In the genomic region with DNA sequence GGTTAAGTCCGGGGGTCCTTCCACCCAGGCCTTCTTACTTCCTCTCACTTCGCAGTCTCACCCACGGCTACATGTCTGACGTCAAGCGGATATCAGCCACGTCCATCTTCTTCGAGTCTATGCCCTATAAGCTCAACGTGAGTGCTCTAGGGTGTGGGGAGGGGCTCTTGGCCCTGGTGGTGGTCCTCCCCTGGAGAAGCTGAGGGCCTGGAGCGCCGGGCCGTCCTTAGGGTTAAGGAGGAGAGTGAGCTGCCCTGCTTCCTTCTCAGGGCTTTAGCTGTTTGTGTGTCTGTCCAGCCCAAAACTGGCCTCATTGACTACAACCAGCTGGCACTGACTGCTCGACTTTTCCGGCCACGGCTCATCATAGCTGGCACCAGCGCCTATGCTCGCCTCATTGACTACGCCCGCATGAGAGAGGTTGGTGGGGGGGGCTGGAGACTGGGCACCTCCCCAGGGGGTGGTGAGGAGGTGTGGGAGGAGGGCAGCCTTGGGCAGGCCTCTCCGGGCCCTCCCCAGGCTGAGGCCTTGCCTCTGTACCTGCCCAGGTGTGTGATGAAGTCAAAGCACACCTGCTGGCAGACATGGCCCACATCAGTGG, we compare ENCODE assay signal across 16 cellular contexts. TPM values are rescaled to one million over a fixed set of nuclear protein-coding genes. Genes with fewer than 3 reads are reported as not detected.
DNase-seq lines count a peak whose midpoint lies in the region; ATAC-seq and TF ChIP-seq lines count a peak whose summit lies in the region.
"Had no signal": no experiment of that assay in that cellular context is flagged by ENCODE, and none has a peak within 500 bp of the region (broad histone marks: within the 10 kb centered on the region; RNA-seq: fewer than 3 reads in every experiment).

No MANE protein-coding gene starts in this region.

- peaks cover 33% of the 10 kb centered on the region for H3K27me3 Mint-ChIP-seq in brain
- H3K27me3 Mint-ChIP-seq in T-helper 2 cell treated with Interferon-gamma antibody and Interleukin-4, amounts not matched to agents 5 μg/mL and 100 μg/mL, for 36 hours (ENCODE audit: low read depth) = peaks cover 13% of the 10 kb centered on the region

- TF ChIP-seq CTCF in DOHH2 (IDR thresholded peaks at IDR 0.05; ENCODE audit: low read depth, low read length, poor library complexity, severe bottlenecking) (no peak), brain (conservative IDR thresholded peaks at IDR 0.05) (no peak), osteoblast (IDR thresholded peaks at IDR 0.05; ENCODE audit: extremely low read depth, low read depth, low read length) (no peak)

- H3K27me3 ChIP-seq in DOHH2 (ENCODE audit: control insufficient read depth, low read length) = no peaks in the 10 kb centered on the region
- H3K27me3 ChIP-seq in MG63 = no peaks in the 10 kb centered on the region
- peaks cover 3% of the 10 kb centered on the region for H3K27me3 ChIP-seq in osteoblast (ENCODE audit: insufficient read depth, low read length)
- peaks cover 6 to 21% of the 10 kb centered on the region in 2 experiments for H3K27me3 ChIP-seq in mesenchymal stem cell (ENCODE audit: control insufficient read depth in 1 of 2, insufficient read depth in 1 of 2, low read length in 2 of 2)

- H3K27ac Mint-ChIP-seq in brain = peak overlapping the region in 3 of 5 experiments; percentile 7 to 99 (median 28)
- no peak overlapping the region for H3K27ac Mint-ChIP-seq in T-helper 2 cell treated with Interferon-gamma antibody and Interleukin-4, amounts not matched to agents 5 μg/mL and 100 μg/mL, for 36 hours
- H3K27ac Mint-ChIP-seq: activated naive CD8-positive, alpha-beta T cell treated with anti-CD3 and anti-CD28 coated beads, Interleukin-2, amount 10 ng/mL, durations not matched to agents 7 days and 5 days; CD8-positive, alpha-beta T cell; endodermal cell had no signal

- H4K8ac ChIP-seq in mesenchymal stem cell (ENCODE audit: low read length) = no peak overlapping the region

- H3K36me3 ChIP-seq in DOHH2 (ENCODE audit: control insufficient read depth, low read length) (peaks cover 65% of the 10 kb centered on the region), MG63 (peaks cover 46% of the 10 kb centered on the region), osteoblast (ENCODE audit: insufficient read depth, low read length) (peaks cover 37% of the 10 kb centered on the region), mesenchymal stem cell (ENCODE audit: control insufficient read depth in 1 of 2, insufficient read depth in 2 of 2, low read depth in 1 of 2, low read length in 2 of 2) (peaks cover 42 to 54% of the 10 kb centered on the region in 2 experiments)

- H3K9me3 Mint-ChIP-seq in brain = peaks cover 0 to 3% (median 0%) of the 10 kb centered on the region in 5 experiments
- H3K9me3 Mint-ChIP-seq in T-helper 2 cell treated with Interferon-gamma antibody and Interleukin-4, amounts not matched to agents 5 μg/mL and 100 μg/mL, for 36 hours = no peaks in the 10 kb centered on the region
- H3K9me3 Mint-ChIP-seq: activated naive CD8-positive, alpha-beta T cell treated with anti-CD3 and anti-CD28 coated beads, Interleukin-2, amount 10 ng/mL, durations not matched to agents 7 days and 5 days; CD8-positive, alpha-beta T cell; endodermal cell had no signal

- WGBS in mesenchymal stem cell = 96% methylated on average over 19 of the region's 19 CpGs

- peaks cover 41% of the 10 kb centered on the region for H3K79me2 ChIP-seq in DOHH2 (ENCODE audit: control insufficient read depth, low read length)
- peaks cover 38% of the 10 kb centered on the region for H3K79me2 ChIP-seq in osteoblast (ENCODE audit: insufficient read depth, low read length)

- no peak overlapping the region for H4K91ac ChIP-seq in mesenchymal stem cell (ENCODE audit: low read length)

- peaks cover 41% of the 10 kb centered on the region for H3F3A ChIP-seq in DOHH2 (ENCODE audit: control insufficient read depth, insufficient read depth)

- H3K4ac ChIP-seq in mesenchymal stem cell (ENCODE audit: low read depth in 1 of 2, low read length in 2 of 2) = no peak overlapping the region

- H2BK120ac ChIP-seq in mesenchymal stem cell (ENCODE audit: low read depth, low read length) = no peak overlapping the region

- no peak overlapping the region for H2AK5ac ChIP-seq in mesenchymal stem cell (ENCODE audit: low read length, severe bottlenecking)

- no peak overlapping the region for H2BK15ac ChIP-seq in mesenchymal stem cell (ENCODE audit: low read depth, poor library complexity, severe bottlenecking)

- H3K9me3 ChIP-seq in DOHH2 (ENCODE audit: control insufficient read depth, insufficient read depth, low read length) (no peaks in the 10 kb centered on the region), MG63 (no peaks in the 10 kb centered on the region), osteoblast (ENCODE audit: low read depth, low read length) (no peaks in the 10 kb centered on the region), mesenchymal stem cell (ENCODE audit: control insufficient read depth, low read length) (no peaks in the 10 kb centered on the region)
- H3K9me3 ChIP-seq: gastrocnemius medialis, psoas muscle had no signal

- H2BK12ac ChIP-seq in mesenchymal stem cell (ENCODE audit: low read length in 2 of 2) = no peak overlapping the region

- H3K14ac ChIP-seq in mesenchymal stem cell (ENCODE audit: low read length in 2 of 2) = no peak overlapping the region

- no peaks in the 10 kb centered on the region for H3K9me2 ChIP-seq in DOHH2 (replicated peaks; ENCODE audit: control insufficient read depth, low read length)

- peaks cover 23% of the 10 kb centered on the region for H3K79me1 ChIP-seq in mesenchymal stem cell (replicated peaks; ENCODE audit: low read length, poor library complexity, severe bottlenecking)

- H3K4me2 ChIP-seq in DOHH2 (ENCODE audit: low read length) = peak overlapping the region; percentile 98
- H3K4me2 ChIP-seq in osteoblast (ENCODE audit: insufficient read depth, low read length) = no peak overlapping the region
- H3K4me2 ChIP-seq in mesenchymal stem cell (ENCODE audit: low read length, poor library complexity, severe bottlenecking) = no peak overlapping the region

- H3K27ac ChIP-seq in DOHH2 (ENCODE audit: low read depth, low read length) (peak overlapping the region; percentile 95; the same call in 1 of the 2 replicates), osteoblast (ENCODE audit: low read depth, low read length) (peak overlapping the region; percentile 98), mesenchymal stem cell (ENCODE audit: low read length, poor library complexity, severe bottlenecking) (no peak overlapping the region)
- H3K27ac ChIP-seq: gastrocnemius medialis, psoas muscle had no signal

- H3K4me1 ChIP-seq in DOHH2 (ENCODE audit: control insufficient read depth, low read length) = peaks cover 91% of the 10 kb centered on the region
- H3K4me1 ChIP-seq in osteoblast (ENCODE audit: insufficient read depth, low read length) = peaks cover 53% of the 10 kb centered on the region
- H3K4me1 ChIP-seq in mesenchymal stem cell (ENCODE audit: control insufficient read depth, insufficient read depth, low read depth, low read length) = peaks cover 21% of the 10 kb centered on the region

- H3K4me1 Mint-ChIP-seq in brain = peaks cover 89% of the 10 kb centered on the region
- peaks cover 47% of the 10 kb centered on the region for H3K4me1 Mint-ChIP-seq in T-helper 2 cell treated with Interferon-gamma antibody and Interleukin-4, amounts not matched to agents 5 μg/mL and 100 μg/mL, for 36 hours (ENCODE audit: low read depth)

- H2BK5ac ChIP-seq in mesenchymal stem cell (ENCODE audit: low read depth, low read length, poor library complexity, severe bottlenecking) = no peak overlapping the region

- peaks cover 23% of the 10 kb centered on the region; the same call in 1 of the 2 replicates for H4K20me1 ChIP-seq in DOHH2 (ENCODE audit: control insufficient read depth, insufficient read depth, low read depth, low read length)
- peaks cover 45% of the 10 kb centered on the region for H4K20me1 ChIP-seq in osteoblast (ENCODE audit: insufficient read depth, low read length)

- DNase-seq in MG63 = peak; percentile 82
- peak; percentile 75 for DNase-seq in osteoblast (ENCODE audit: insufficient read length, low spot score, missing footprints)
- no peak for DNase-seq in T-helper 2 cell treated with Interferon-gamma antibody and Interleukin-4, amounts not matched to agents 5 μg/mL and 100 μg/mL, for 36 hours (ENCODE audit: low spot score)
- DNase-seq in mesenchymal stem cell = no peak
- DNase-seq: activated naive CD8-positive, alpha-beta T cell treated with anti-CD3 and anti-CD28 coated beads, Interleukin-2, amount 10 ng/mL, durations not matched to agents 7 days and 5 days; caudate nucleus; endodermal cell; gastrocnemius medialis had no signal

- peaks cover 42% of the 10 kb centered on the region for H3K36me3 Mint-ChIP-seq in brain
- peaks cover 52% of the 10 kb centered on the region for H3K36me3 Mint-ChIP-seq in T-helper 2 cell treated with Interferon-gamma antibody and Interleukin-4, amounts not matched to agents 5 μg/mL and 100 μg/mL, for 36 hours (ENCODE audit: low read depth)

- H3K4me3 ChIP-seq in DOHH2 (ENCODE audit: low read length) (peak overlapping the region; percentile 46; the same call in 1 of the 2 replicates), MG63 (peak overlapping the region; percentile 80), osteoblast (ENCODE audit: insufficient read depth, low read length) (no peak overlapping the region), mesenchymal stem cell (ENCODE audit: insufficient read depth in 1 of 2, low read depth in 1 of 2, low read length in 2 of 2) (no peak overlapping the region)
- H3K4me3 ChIP-seq: gastrocnemius medialis, psoas muscle had no signal

- H3K4me3 Mint-ChIP-seq in brain = peak overlapping the region in 4 of 5 experiments; percentile 63 to 99 (median 95)
- no peak overlapping the region for H3K4me3 Mint-ChIP-seq in T-helper 2 cell treated with Interferon-gamma antibody and Interleukin-4, amounts not matched to agents 5 μg/mL and 100 μg/mL, for 36 hours
- H3K4me3 Mint-ChIP-seq: CD8-positive, alpha-beta T cell; endodermal cell had no signal

- no peak overlapping the region for H2AFZ ChIP-seq in osteoblast (ENCODE audit: low read length)
- H2AFZ ChIP-seq in mesenchymal stem cell (ENCODE audit: low read depth, low read length) = no peak overlapping the region

- peak overlapping the region in 1 of 2 experiments; percentile 61 for H3K23ac ChIP-seq in mesenchymal stem cell (ENCODE audit: low read length in 2 of 2)

- ATAC-seq in HG03159 (IDR thresholded peaks at IDR 0.05; ENCODE audit: unreplicated experiment) = no peak
- ATAC-seq: CD8-positive, alpha-beta T cell; gastrocnemius medialis; psoas muscle; SK-N-SH treated with all-trans-retinoic acid at 6 μM for 48 hours had no signal

- H3K18ac ChIP-seq in mesenchymal stem cell (ENCODE audit: low read depth in 1 of 2, low read length in 2 of 2) = no peak overlapping the region

- no peak overlapping the region for H3K9ac ChIP-seq in mesenchymal stem cell (ENCODE audit: low read length)

RNA-seq across cellular contexts. Expression of a gene that starts 2.7 kb away (rescaled TPM):
- 232 and 343 TPM in 2 replicates for total RNA-seq in MG63 (2014; rRNA removed; shearing (Covaris generic); ENCODE audit: low replicate concordance)
- 394 TPM for polyA plus RNA-seq in brain (ENCODE audit: insufficient read depth, low read depth, low replicate concordance)
- total RNA-seq in osteoblast = 384 and 408 TPM in 2 replicates
- polyA plus RNA-seq in mesenchymal stem cell (2013, experiment 1 of 2) = 196 TPM
- 196 TPM for polyA plus RNA-seq in mesenchymal stem cell (2013, experiment 2 of 2)

RNA-seq across cellular contexts. Expression of a gene that starts 15.7 kb away (rescaled TPM):
- 1.2 TPM in 1 of 2 replicates, not detected in the other for total RNA-seq in MG63 (2014; rRNA removed; shearing (Covaris generic); ENCODE audit: low replicate concordance)
- polyA plus RNA-seq in brain (ENCODE audit: insufficient read depth, low read depth, low replicate concordance) = 41.8 TPM
- total RNA-seq in osteoblast = 0.88 and 1.1 TPM in 2 replicates
- 1.8 TPM for polyA plus RNA-seq in mesenchymal stem cell (2013, experiment 1 of 2)
- polyA plus RNA-seq in mesenchymal stem cell (2013, experiment 2 of 2) = 1.6 TPM
- total RNA-seq: G401, gastrocnemius medialis, mononuclear cell had no signal

RNA-seq across cellular contexts. Expression of a gene that starts 18.7 kb away (rescaled TPM):
- total RNA-seq in MG63 (2014; rRNA removed; shearing (Covaris generic); ENCODE audit: low replicate concordance) = 0.86 TPM in 1 of 2 replicates, not detected in the other
- polyA plus RNA-seq in brain (ENCODE audit: insufficient read depth, low read depth, low replicate concordance) = 1.9 TPM
- total RNA-seq in osteoblast = 0.36 and 0.59 TPM in 2 replicates
- 0.61 TPM for polyA plus RNA-seq in mesenchymal stem cell (2013, experiment 1 of 2)
- 0.21 TPM for polyA plus RNA-seq in mesenchymal stem cell (2013, experiment 2 of 2)

Comparison
In these comparisons a context has a peak if more than half of its experiments do, and no peak if none do; other contexts are left out.
1. H3K4me3 ChIP-seq: peak in DOHH2 (single experiment) and MG63 (single experiment); none in osteoblast (single experiment) and mesenchymal stem cell (0 of 2).
2. DNase-seq: peak in MG63 (single experiment) and osteoblast (single experiment); none in T-helper 2 cell treated with Interferon-gamma antibody and Interleukin-4, amounts not matched to agents 5 μg/mL and 100 μg/mL, for 36 hours (single experiment) and mesenchymal stem cell (single experiment).